In the genomic region with DNA sequence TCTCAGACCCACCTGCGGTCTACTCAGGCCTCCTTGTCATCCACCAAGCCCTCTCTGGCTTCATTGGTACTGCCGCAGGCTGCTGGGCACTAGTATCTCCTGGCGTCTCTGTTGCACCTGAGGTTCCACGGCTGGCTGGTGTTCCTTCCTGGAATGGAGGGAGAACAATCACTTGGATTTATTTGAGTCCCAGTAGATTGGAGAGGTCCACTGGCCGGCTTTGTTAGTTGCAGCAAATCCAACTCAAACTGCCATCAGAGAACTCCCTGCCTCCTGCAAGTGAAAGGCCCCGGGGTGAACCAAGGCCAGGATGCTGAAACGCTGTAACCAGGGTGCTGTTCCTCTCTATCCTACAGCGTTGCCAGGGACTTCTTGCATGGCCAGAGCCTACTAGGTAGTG, we compare ENCODE assay signal across 11 cellular contexts. TPM values are rescaled to one million over a fixed set of nuclear protein-coding genes. Genes with fewer than 3 reads are reported as not detected.
DNase-seq lines count a peak whose midpoint lies in the region; ATAC-seq and TF ChIP-seq lines count a peak whose summit lies in the region.
"Had no signal": no experiment of that assay in that cellular context is flagged by ENCODE, and none has a peak within 500 bp of the region (broad histone marks: within the 10 kb centered on the region; RNA-seq: fewer than 3 reads in every experiment).

No MANE protein-coding gene starts in this region.

- H3K27ac Mint-ChIP-seq in activated naive CD4-positive, alpha-beta T cell treated with anti-CD3 and anti-CD28 coated beads, Interleukin-2, amount 50 U/mL, for 24 hours, result no peak overlapping the region
- H3K27ac Mint-ChIP-seq in activated naive CD8-positive, alpha-beta T cell treated with anti-CD3 and anti-CD28 coated beads, Interleukin-2, amount 10 ng/mL, durations not matched to agents 7 days and 5 days, result peak overlapping the region; percentile 46
- peak overlapping the region; percentile 23 to 95 (median 78) for H3K27ac Mint-ChIP-seq in naive thymus-derived CD4-positive, alpha-beta T cell
- H3K27ac Mint-ChIP-seq in type B pancreatic cell, result peak overlapping the region; percentile 20
- H3K27ac Mint-ChIP-seq: dendritic cell treated with granulocyte-macrophage colony-stimulating factor and Interleukin-4, amounts not matched to agents 40 ng/mL and 50 ng/mL, for 4 days had no signal

- H3K4me3 ChIP-seq in naive thymus-derived CD4-positive, alpha-beta T cell (ENCODE audit: low read length), result no peak overlapping the region

- no peaks in the 10 kb centered on the region for H3K9me3 ChIP-seq in naive thymus-derived CD4-positive, alpha-beta T cell (ENCODE audit: control insufficient read depth in 2 of 3, low read length in 3 of 3)
- H3K9me3 ChIP-seq: BE2C had no signal

- H3K36me3 ChIP-seq in naive thymus-derived CD4-positive, alpha-beta T cell (ENCODE audit: control insufficient read depth in 2 of 3, insufficient read depth in 3 of 3, low read length in 3 of 3), result peaks cover 0 to 32% (median 0%) of the 10 kb centered on the region in 3 experiments
- H3K36me3 ChIP-seq: BE2C had no signal

- no peak for DNase-seq in activated naive CD4-positive, alpha-beta T cell (lab: John Stamatoyannopoulos, UW)
- DNase-seq in activated naive CD8-positive, alpha-beta T cell treated with anti-CD3 and anti-CD28 coated beads, Interleukin-2, amount 10 ng/mL, durations not matched to agents 7 days and 5 days, result no peak
- DNase-seq in naive thymus-derived CD4-positive, alpha-beta T cell, result no peak
- no peak for DNase-seq in type B pancreatic cell (ENCODE audit: extremely low spot score, unreplicated experiment)
- no peak for DNase-seq in HCEC 1CT
- DNase-seq in COR-L47 (lab: John Stamatoyannopoulos, UW), result no peak
- no peak for DNase-seq in amniotic stem cell (lab: John Stamatoyannopoulos, UW)

- peak overlapping the region; percentile 69 for H3K27ac ChIP-seq in naive thymus-derived CD4-positive, alpha-beta T cell (ENCODE audit: low read depth, low read length)
- H3K27ac ChIP-seq: KMS-11 had no signal

- ATAC-seq in activated naive CD8-positive, alpha-beta T cell treated with anti-CD3 and anti-CD28 coated beads, Interleukin-2, amount 10 ng/mL, durations not matched to agents 7 days and 5 days (ENCODE audit: low read depth), result no peak
- ATAC-seq in naive thymus-derived CD4-positive, alpha-beta T cell, result no peak

- intact Hi-C loops in naive thymus-derived CD4-positive, alpha-beta T cell (cut with micrococcal nuclease), result loop anchor here (1.0 to 5.0 kb wide), 4 partner anchors 12 to 1141 kb away; partner anchors contain the start of genes DERL2 (in 2 of the 2), MIS12 (in 2 of the 2), KIAA0753 (in 1 of the 2) and NLRP1 (in 1 of the 2)

- CTCF ChIA-PET in naive thymus-derived CD4-positive, alpha-beta T cell (lab: Charles Lee), result no interaction called here

- peaks cover 0 to 6% of the 10 kb centered on the region in 2 donors for H3K4me1 ChIP-seq in naive thymus-derived CD4-positive, alpha-beta T cell (ENCODE audit: control insufficient read depth in 2 of 2, insufficient read depth in 2 of 2, low read length in 2 of 2)
- H3K4me1 ChIP-seq: BE2C had no signal

- no peak for TF ChIP-seq CTCF in type B pancreatic cell (conservative IDR thresholded peaks at IDR 0.05)

- H3K4me1 Mint-ChIP-seq in activated naive CD4-positive, alpha-beta T cell treated with anti-CD3 and anti-CD28 coated beads, Interleukin-2, amount 50 U/mL, for 24 hours, result peaks cover 20% of the 10 kb centered on the region
- peaks cover 16% of the 10 kb centered on the region for H3K4me1 Mint-ChIP-seq in activated naive CD8-positive, alpha-beta T cell treated with anti-CD3 and anti-CD28 coated beads, Interleukin-2, amount 10 ng/mL, durations not matched to agents 7 days and 5 days
- peaks cover 7 to 30% (median 24%) of the 10 kb centered on the region in 7 donors for H3K4me1 Mint-ChIP-seq in naive thymus-derived CD4-positive, alpha-beta T cell
- H3K4me1 Mint-ChIP-seq in type B pancreatic cell (ENCODE audit: unreplicated experiment), result peaks cover 15% of the 10 kb centered on the region

- no peaks in the 10 kb centered on the region for H3K27me3 Mint-ChIP-seq in activated naive CD4-positive, alpha-beta T cell treated with anti-CD3 and anti-CD28 coated beads, Interleukin-2, amount 50 U/mL, for 24 hours
- H3K27me3 Mint-ChIP-seq in activated naive CD8-positive, alpha-beta T cell treated with anti-CD3 and anti-CD28 coated beads, Interleukin-2, amount 10 ng/mL, durations not matched to agents 7 days and 5 days, result peaks cover 4% of the 10 kb centered on the region
- H3K27me3 Mint-ChIP-seq in naive thymus-derived CD4-positive, alpha-beta T cell, result peaks cover 0 to 3% (median 0%) of the 10 kb centered on the region in 5 donors
- H3K27me3 Mint-ChIP-seq in type B pancreatic cell, result peaks cover 39% of the 10 kb centered on the region

- POLR2A ChIA-PET in activated naive CD8-positive, alpha-beta T cell treated with anti-CD3 and anti-CD28 coated beads, Interleukin-2, amount 10 ng/mL, durations not matched to agents 7 days and 5 days (lab: Charles Lee), result interaction anchor here (4.7 kb wide), 1 partner anchor 16 kb away, joined by 29 read pairs; the partner anchor contains the start of genes DERL2 and MIS12
- POLR2A ChIA-PET in naive thymus-derived CD4-positive, alpha-beta T cell (lab: Charles Lee), result interaction anchor here (2.7 kb wide), 1 partner anchor 16 kb away, joined by 34 read pairs; the partner anchor contains the start of genes DERL2 and MIS12

- H3K36me3 Mint-ChIP-seq in activated naive CD4-positive, alpha-beta T cell treated with anti-CD3 and anti-CD28 coated beads, Interleukin-2, amount 50 U/mL, for 24 hours, result peaks cover 5% of the 10 kb centered on the region
- H3K36me3 Mint-ChIP-seq in activated naive CD8-positive, alpha-beta T cell treated with anti-CD3 and anti-CD28 coated beads, Interleukin-2, amount 10 ng/mL, durations not matched to agents 7 days and 5 days, result peaks cover 11% of the 10 kb centered on the region
- peaks cover 7 to 30% (median 15%) of the 10 kb centered on the region in 5 donors for H3K36me3 Mint-ChIP-seq in naive thymus-derived CD4-positive, alpha-beta T cell
- H3K36me3 Mint-ChIP-seq in type B pancreatic cell, result peaks cover 7% of the 10 kb centered on the region

- no peaks in the 10 kb centered on the region for H3K9me3 Mint-ChIP-seq in activated naive CD4-positive, alpha-beta T cell treated with anti-CD3 and anti-CD28 coated beads, Interleukin-2, amount 50 U/mL, for 24 hours
- no peaks in the 10 kb centered on the region for H3K9me3 Mint-ChIP-seq in activated naive CD8-positive, alpha-beta T cell treated with anti-CD3 and anti-CD28 coated beads, Interleukin-2, amount 10 ng/mL, durations not matched to agents 7 days and 5 days
- H3K9me3 Mint-ChIP-seq in naive thymus-derived CD4-positive, alpha-beta T cell, result peaks cover 0 to 2% (median 0%) of the 10 kb centered on the region in 11 donors
- no peaks in the 10 kb centered on the region for H3K9me3 Mint-ChIP-seq in type B pancreatic cell
- H3K9me3 Mint-ChIP-seq: dendritic cell treated with granulocyte-macrophage colony-stimulating factor and Interleukin-4, amounts not matched to agents 40 ng/mL and 50 ng/mL, for 4 days had no signal

- no peaks in the 10 kb centered on the region for H3K27me3 ChIP-seq in naive thymus-derived CD4-positive, alpha-beta T cell (ENCODE audit: control insufficient read depth in 2 of 2, insufficient read depth in 2 of 2, low read length in 2 of 2)
- H3K27me3 ChIP-seq: BE2C had no signal

- H3K4me3 Mint-ChIP-seq in activated naive CD4-positive, alpha-beta T cell treated with anti-CD3 and anti-CD28 coated beads, Interleukin-2, amount 50 U/mL, for 24 hours, result peak overlapping the region; percentile 98
- peak overlapping the region; percentile 55 for H3K4me3 Mint-ChIP-seq in activated naive CD8-positive, alpha-beta T cell treated with anti-CD3 and anti-CD28 coated beads, Interleukin-2, amount 10 ng/mL, durations not matched to agents 7 days and 5 days
- peak overlapping the region; percentile 51 to 99 (median 86) for H3K4me3 Mint-ChIP-seq in naive thymus-derived CD4-positive, alpha-beta T cell
- peak overlapping the region; percentile 96 for H3K4me3 Mint-ChIP-seq in type B pancreatic cell

RNA-seq across cellular contexts. Expression of gene MIS12, which starts 15.4 kb away (rescaled TPM):
- total RNA-seq in activated naive CD8-positive, alpha-beta T cell treated with anti-CD3 and anti-CD28 coated beads, Interleukin-2, amount 10 ng/mL, durations not matched to agents 7 days and 5 days, result 10 to 100 TPM; 38.4 to 39.5 TPM
- 10 to 100 TPM; 16.3 to 53.6 (median 38.4) TPM for total RNA-seq in naive thymus-derived CD4-positive, alpha-beta T cell
- polyA plus RNA-seq in naive thymus-derived CD4-positive, alpha-beta T cell, result 10 to 100 TPM; 19.8 to 20.6 TPM
- 21.9 and 28.1 TPM in 2 replicates for total RNA-seq in type B pancreatic cell (ENCODE audit: low replicate concordance)

RNA-seq across cellular contexts. Expression of gene DERL2, which starts 15.7 kb away (rescaled TPM):
- 10 to 100 TPM; 68.6 to 72.3 TPM for total RNA-seq in activated naive CD8-positive, alpha-beta T cell treated with anti-CD3 and anti-CD28 coated beads, Interleukin-2, amount 10 ng/mL, durations not matched to agents 7 days and 5 days
- total RNA-seq in naive thymus-derived CD4-positive, alpha-beta T cell, result 10 to 100 TPM; 63.4 to 84.4 (median 80.4) TPM
- 10 to 100 TPM; 50.2 to 59.1 TPM for polyA plus RNA-seq in naive thymus-derived CD4-positive, alpha-beta T cell
- 57.3 and 79.4 TPM in 2 replicates for total RNA-seq in type B pancreatic cell (ENCODE audit: low replicate concordance)

RNA-seq across cellular contexts. Expression of gene DHX33, which starts 32.9 kb away (rescaled TPM):
- 10 to 100 TPM; 14.4 to 14.5 TPM for total RNA-seq in activated naive CD8-positive, alpha-beta T cell treated with anti-CD3 and anti-CD28 coated beads, Interleukin-2, amount 10 ng/mL, durations not matched to agents 7 days and 5 days
- 10 to 100 TPM in 3 of 5 experiments, 1 to 10 TPM in 2; 7.1 to 19.1 (median 11.3) TPM for total RNA-seq in naive thymus-derived CD4-positive, alpha-beta T cell
- polyA plus RNA-seq in naive thymus-derived CD4-positive, alpha-beta T cell, result under 1 TPM; 0.95 to 0.99 TPM
- 14.6 and 26.2 TPM in 2 replicates for total RNA-seq in type B pancreatic cell (ENCODE audit: low replicate concordance)
